Comparison of ENCODE assay signal across 8 cellular contexts in genomic region chr3:194536883-194537637, GRCh38. TPM values are rescaled to one million over a fixed set of nuclear protein-coding genes. Genes with fewer than 3 reads are reported as not detected.
A peak's percentile ranks its signal among the peaks of the same experiment; 100 is the strongest.
DNase-seq lines count a peak whose midpoint lies in the region; ATAC-seq, FAIRE-seq and TF ChIP-seq lines count a peak whose summit lies in the region.

No MANE protein-coding gene starts in this region.

- no peaks in the 10 kb centered on the region for H3K9me3 ChIP-seq in keratinocyte (ENCODE audit: control insufficient read depth, low read depth, low read length)
- H3K9me3 ChIP-seq in uterus = no peaks in the 10 kb centered on the region

- H3K9me3 Mint-ChIP-seq in stimulated activated naive CD8-positive, alpha-beta T cell treated with anti-CD3 and anti-CD28 coated beads, Interleukin-15, amount 100 ng/mL, for 72 hours = peaks cover 15 to 20% of the 10 kb centered on the region in 2 donors

- no peak for ATAC-seq in stimulated activated naive CD8-positive, alpha-beta T cell treated with anti-CD3 and anti-CD28 coated beads, Interleukin-15, amount 100 ng/mL, for 72 hours
- no peak for ATAC-seq in HG03520 (IDR thresholded peaks at IDR 0.05; ENCODE audit: unreplicated experiment)

- DNase-seq in NCI-H1694 (lab: John Stamatoyannopoulos, UW) = peak; percentile 31
- no peak for DNase-seq in NCI-H1694 treated with DMSO at 0.1 percent for 48 hours (lab: John Stamatoyannopoulos, UW)
- DNase-seq in RWPE1 (ENCODE audit: low spot score) = peak; percentile 44
- DNase-seq in keratinocyte (ENCODE audit: low read depth, low spot score) = no peak
- peak; percentile 19 to 25 for DNase-seq in uterus
- no peak for DNase-seq in T1000 (lab: John Stamatoyannopoulos, UW)
- no peak for DNase-seq in stimulated activated naive CD8-positive, alpha-beta T cell treated with anti-CD3 and anti-CD28 coated beads, Interleukin-15, amount 100 ng/mL, for 72 hours

- CTCF ChIA-PET in RWPE1 (lab: Yijun Ruan, JAX) = interaction anchor here (0.7 kb wide), 1 partner anchor 34 kb away, joined by 3 read pairs; no protein-coding TSS in a partner anchor

- peaks cover 5% of the 10 kb centered on the region for H3K9me1 ChIP-seq in keratinocyte (ENCODE audit: control insufficient read depth, extremely low read depth, insufficient read depth, low read length)

- H3K4me1 ChIP-seq in keratinocyte (ENCODE audit: control insufficient read depth, extremely low read depth, insufficient read depth, low read length) = peaks cover 14% of the 10 kb centered on the region
- H3K4me1 ChIP-seq in uterus = no peaks in the 10 kb centered on the region

- no peak for TF ChIP-seq CTCF in RWPE1 (conservative IDR thresholded peaks at IDR 0.05; ENCODE audit: low read depth)
- no peak for TF ChIP-seq CTCF in keratinocyte (optimal IDR thresholded peaks at IDR 0.05 in 1 of 3, IDR thresholded peaks at IDR 0.05 in 1 of 3, conservative IDR thresholded peaks at IDR 0.05 in 1 of 3; ENCODE audit: extremely low read depth in 1 of 3, insufficient read depth in 2 of 3, low read length in 3 of 3)
- no peak for TF ChIP-seq CTCF in uterus (IDR thresholded peaks at IDR 0.05)

- H3K4me3 Mint-ChIP-seq in stimulated activated naive CD8-positive, alpha-beta T cell treated with anti-CD3 and anti-CD28 coated beads, Interleukin-15, amount 100 ng/mL, for 72 hours = no peak overlapping the region

- TF ChIP-seq POLR2A in uterus (IDR thresholded peaks at IDR 0.05) = no peak

- H3K27me3 Mint-ChIP-seq in stimulated activated naive CD8-positive, alpha-beta T cell treated with anti-CD3 and anti-CD28 coated beads, Interleukin-15, amount 100 ng/mL, for 72 hours = no peaks in the 10 kb centered on the region

- H3K36me3 ChIP-seq in keratinocyte (ENCODE audit: control insufficient read depth in 2 of 2, extremely low read depth in 1 of 2, insufficient read depth in 2 of 2, low read length in 2 of 2) (no peaks in the 10 kb centered on the region), uterus (no peaks in the 10 kb centered on the region)

- H3K4me1 Mint-ChIP-seq in stimulated activated naive CD8-positive, alpha-beta T cell treated with anti-CD3 and anti-CD28 coated beads, Interleukin-15, amount 100 ng/mL, for 72 hours = peaks cover 22% of the 10 kb centered on the region

- H3K79me2 ChIP-seq in keratinocyte (ENCODE audit: control insufficient read depth, insufficient read depth, low read length) = no peaks in the 10 kb centered on the region

- H3K27me3 ChIP-seq in keratinocyte (ENCODE audit: control insufficient read depth, extremely low read depth, insufficient read depth, low read length) = no peaks in the 10 kb centered on the region
- H3K27me3 ChIP-seq in uterus = no peaks in the 10 kb centered on the region

- no peak overlapping the region for H3K9ac ChIP-seq in keratinocyte (ENCODE audit: control insufficient read depth, extremely low read depth, insufficient read depth, low read length)

- no peak overlapping the region for H3K27ac Mint-ChIP-seq in stimulated activated naive CD8-positive, alpha-beta T cell treated with anti-CD3 and anti-CD28 coated beads, Interleukin-15, amount 100 ng/mL, for 72 hours

- no peak for FAIRE-seq in keratinocyte (lab: Jason Lieb, UNC)

- H3K4me2 ChIP-seq in keratinocyte (ENCODE audit: control insufficient read depth, extremely low read depth, insufficient read depth, low read depth, low read length) = peak overlapping the region; percentile 59

- intact Hi-C loops in uterus (cut with DNase I; ENCODE audit: low total_unique reads) = no loop called here

- H3K4me3 ChIP-seq in keratinocyte (ENCODE audit: control insufficient read depth in 2 of 3, extremely low read depth in 1 of 3, insufficient read depth in 2 of 3, low read depth in 1 of 3, low read length in 3 of 3) (peak overlapping the region in 1 of 3 experiments; percentile 13), uterus (no peak overlapping the region)

- no peaks in the 10 kb centered on the region for H4K20me1 ChIP-seq in keratinocyte (ENCODE audit: control insufficient read depth, extremely low read depth, insufficient read depth, low read length)

- dilution Hi-C loops in keratinocyte (cut with MboI; ENCODE audit: extremely low pct_ligation_motif_present, low sequenced_read_pairs) = no loop called here

- H2AFZ ChIP-seq in keratinocyte (ENCODE audit: control insufficient read depth, low read length) = peak overlapping the region; percentile 37

- H3K27ac ChIP-seq in RWPE1 = peak overlapping the region; percentile 84
- no peak overlapping the region for H3K27ac ChIP-seq in keratinocyte (ENCODE audit: control insufficient read depth, insufficient read depth, low read length)
- no peak overlapping the region for H3K27ac ChIP-seq in uterus

- POLR2A ChIA-PET in RWPE1 (lab: Yijun Ruan, JAX; ENCODE audit: low non-redundant PET) = no interaction called here

RNA-seq across cellular contexts. Expression of gene ATP13A3, which starts 50.3 kb away (rescaled TPM):
- polyA plus RNA-seq in keratinocyte = 55.9 to 103 TPM (median 85.5 TPM) in 3 replicates
- polyA plus RNA-seq in keratinocyte (2011; ENCODE audit: low read depth) = 19.2 TPM
- polyA plus RNA-seq in keratinocyte (2011; cell fraction: cytosol; rRNA removed) = 30.8 and 63.9 TPM in 2 replicates
- 61.4 and 85.2 TPM in 2 replicates for polyA plus RNA-seq in keratinocyte (2011; cell fraction: nucleus; rRNA removed)
- polyA plus RNA-seq in keratinocyte (2012; ENCODE audit: low replicate concordance) = 31.5 and 54.5 TPM in 2 replicates
- 35.1 to 247 TPM (median 111 TPM) in 3 replicates for polyA minus RNA-seq in keratinocyte
- 64.3 TPM for polyA minus RNA-seq in keratinocyte (2011; cell fraction: cytosol; rRNA and poly(A)+ RNA removed)
- 121 and 234 TPM in 2 replicates for polyA minus RNA-seq in keratinocyte (2011; cell fraction: nucleus; rRNA and poly(A)+ RNA removed)
- total RNA-seq in uterus = 100 to 1,000 TPM in 1 of 4 donors, 10 to 100 TPM in 3; 43.3 to 148 (median 82.9) TPM

Comparison
In these comparisons a context has a peak if more than half of its experiments do, and no peak if none do; other contexts are left out.
1. DNase-seq: peak in NCI-H1694 (single experiment), RWPE1 (single experiment) and uterus (2 of 2); none in NCI-H1694 treated with DMSO at 0.1 percent for 48 hours (single experiment), keratinocyte (single experiment), T1000 (single experiment) and stimulated activated naive CD8-positive, alpha-beta T cell treated with anti-CD3 and anti-CD28 coated beads, Interleukin-15, amount 100 ng/mL, for 72 hours (0 of 2).